In genomic region chr16:69088684-69089083, GRCh38 we compare ENCODE assay signal across 21 cellular contexts. TPM values are rescaled to one million over a fixed set of nuclear protein-coding genes. Genes with fewer than 3 reads are reported as not detected.
DNase-seq lines count a peak whose midpoint lies in the region; ATAC-seq, FAIRE-seq and TF ChIP-seq lines count a peak whose summit lies in the region.
"Had no signal": no experiment of that assay in that cellular context is flagged by ENCODE, and none has a peak within 500 bp of the region (broad histone marks: within the 10 kb centered on the region; RNA-seq: fewer than 3 reads in every experiment).

No MANE protein-coding gene starts in this region.

- no peak overlapping the region for H3K4me2 ChIP-seq in GM23338
- no peak overlapping the region for H3K4me2 ChIP-seq in K562 (ENCODE audit: insufficient read depth, low read length)
- no peak overlapping the region for H3K4me2 ChIP-seq in mesendoderm (ENCODE audit: low read length)

- H4K20me1 ChIP-seq in GM23338 (replicated peaks; ENCODE audit: insufficient read depth) (no peaks in the 10 kb centered on the region), K562 (replicated peaks; ENCODE audit: control insufficient read depth, insufficient read depth, low read length) (0 out of 2 replicates have a peak, but pooled peaks cover 10% of the 10 kb centered on the region)

- no peak overlapping the region for H3K27ac Mint-ChIP-seq in GM23338
- H3K27ac Mint-ChIP-seq: natural killer cell treated with Interleukin-12 subunit alpha and Interleukin-12 subunit beta and Interleukin-15 and Interleukin-18, amount 100 ng/mL, for 72 hours; stimulated activated naive CD8-positive, alpha-beta T cell treated with anti-CD3 and anti-CD28 coated beads, Interleukin-15, Interleukin-2, amounts not matched to agents 100 ng/mL and 50 ng/mL, for 24 hours had no signal

- peak overlapping the region; percentile 49 for H3K56ac ChIP-seq in mesendoderm (ENCODE audit: low read length)

- no peaks in the 10 kb centered on the region for H3K9me1 ChIP-seq in K562 (ENCODE audit: control insufficient read depth, insufficient read depth, low read length)

- no peak overlapping the region for H4K5ac ChIP-seq in mesendoderm (ENCODE audit: low read length)

- H4K8ac ChIP-seq in mesendoderm (ENCODE audit: low read depth, low read length), result no peak overlapping the region

- no peak overlapping the region for H3K23ac ChIP-seq in mesendoderm (ENCODE audit: low read length)

- in situ Hi-C loops in K562 (cut with MboI), result no loop called here

- TF ChIP-seq CTCF in C4-2B (conservative IDR thresholded peaks at IDR 0.05) (no peak), GM23338 (conservative IDR thresholded peaks at IDR 0.05; ENCODE audit: low read depth in 2 of 2) (no peak), K562 (IDR thresholded peaks at IDR 0.05 in 2 of 3, conservative IDR thresholded peaks at IDR 0.05 in 1 of 3; ENCODE audit: insufficient read depth in 2 of 3, low read depth in 1 of 3, low read length in 3 of 3) (no peak)

- no peak overlapping the region for H3K18ac ChIP-seq in mesendoderm (ENCODE audit: low read length)

- H2AK5ac ChIP-seq in mesendoderm (ENCODE audit: low read length), result no peak overlapping the region

- peaks cover 6% of the 10 kb centered on the region; the same call in 1 of the 2 replicates for H3K9me2 ChIP-seq in GM23338 (ENCODE audit: insufficient read depth)

- H3K36me3 ChIP-seq in GM23338 (ENCODE audit: insufficient read depth) (no peaks in the 10 kb centered on the region), K562 (ENCODE audit: control insufficient read depth, insufficient read depth, low read length) (no peaks in the 10 kb centered on the region), mesendoderm (ENCODE audit: control insufficient read depth, insufficient read depth, low read length) (no peaks in the 10 kb centered on the region)

- no peaks in the 10 kb centered on the region for H3K9me3 ChIP-seq in K562 (replicated peaks; ENCODE audit: control insufficient read depth, insufficient read depth, low read depth, low read length)
- H3K9me3 ChIP-seq: gastroesophageal sphincter, psoas muscle had no signal

- POLR2A ChIA-PET in K562 (lab: Yijun Ruan, JAX), result interaction anchor here (0.5 to 1.6 kb wide), 4 partner anchors 10 to 102 kb away, joined by 3 to 11 read pairs (median 4); no protein-coding TSS in a partner anchor

- H3K27me3 Mint-ChIP-seq in GM23338 (ENCODE audit: insufficient read depth, low read depth, poor library complexity), result peaks cover 10% of the 10 kb centered on the region
- H3K27me3 Mint-ChIP-seq: natural killer cell treated with Interleukin-12 subunit alpha and Interleukin-12 subunit beta and Interleukin-15 and Interleukin-18, amount 100 ng/mL, for 72 hours; stimulated activated naive CD8-positive, alpha-beta T cell treated with anti-CD3 and anti-CD28 coated beads, Interleukin-15, Interleukin-2, amounts not matched to agents 100 ng/mL and 50 ng/mL, for 24 hours had no signal

- H3K9me3 Mint-ChIP-seq in GM23338, result no peaks in the 10 kb centered on the region
- H3K9me3 Mint-ChIP-seq: natural killer cell treated with Interleukin-12 subunit alpha and Interleukin-12 subunit beta and Interleukin-15 and Interleukin-18, amount 100 ng/mL, for 72 hours; stimulated activated naive CD8-positive, alpha-beta T cell treated with anti-CD3 and anti-CD28 coated beads, Interleukin-15, Interleukin-2, amounts not matched to agents 100 ng/mL and 50 ng/mL, for 24 hours had no signal

- no peak overlapping the region for H2BK15ac ChIP-seq in mesendoderm (replicated peaks; ENCODE audit: low read depth)

- CTCF ChIA-PET in K562 (lab: Yijun Ruan, JAX; ENCODE audit: low intra/inter-chr PET ratio), result no interaction called here

- WGBS in K562 (ENCODE audit: insufficient coverage, low coverage, missing lambda C conversion rate), result 22% methylated on average over 4 of the region's 4 CpGs
- WGBS in mesendoderm (ENCODE audit: extremely low coverage, insufficient coverage, low lambda C conversion rate), result no CpG with 5 or more reads among the region's 4 CpGs

- H3K36me3 Mint-ChIP-seq in GM23338 (ENCODE audit: low read depth), result peaks cover 11% of the 10 kb centered on the region; the same call in 1 of the 3 replicates
- H3K36me3 Mint-ChIP-seq: natural killer cell treated with Interleukin-12 subunit alpha and Interleukin-12 subunit beta and Interleukin-15 and Interleukin-18, amount 100 ng/mL, for 72 hours had no signal

- FAIRE-seq in K562 (lab: Jason Lieb, UNC), result no peak
- FAIRE-seq: astrocyte, H54 had no signal

- no TSS peak for BruUV-seq in K562 (replicated peaks; lab: Mats Ljungman, UMichigan)

- H3K4me3 ChIP-seq in GM23338 (no peak overlapping the region), K562 (no peak overlapping the region), mesendoderm (ENCODE audit: low read length) (no peak overlapping the region)
- H3K4me3 ChIP-seq: gastroesophageal sphincter, psoas muscle, skin epidermis had no signal

- no peak for TF ChIP-seq POLR2A in K562 (conservative IDR thresholded peaks at IDR 0.05)

- H3K9ac ChIP-seq in K562 (ENCODE audit: insufficient read depth in 1 of 2, low read depth in 2 of 2, low read length in 2 of 2) (peak overlapping the region in 1 of 2 experiments; percentile 50; a peak in 1 of 4 replicates), mesendoderm (ENCODE audit: low read length) (no peak overlapping the region)

- H3K79me2 ChIP-seq in GM23338 (replicated peaks; ENCODE audit: insufficient read depth), result no peaks in the 10 kb centered on the region
- no peaks in the 10 kb centered on the region for H3K79me2 ChIP-seq in K562 (ENCODE audit: control insufficient read depth, insufficient read depth, low read length)
- no peaks in the 10 kb centered on the region for H3K79me2 ChIP-seq in mesendoderm (ENCODE audit: control insufficient read depth, insufficient read depth, low read length)

- peak overlapping the region; percentile 81; the same call in 1 of the 2 replicates for H2AFZ ChIP-seq in GM23338
- no peak overlapping the region for H2AFZ ChIP-seq in K562 (ENCODE audit: low read depth, low read length)

- TF ChIP-seq RAD21 in K562 (CRISPR knock-in tag; conservative IDR thresholded peaks at IDR 0.05 in 1 of 2, IDR thresholded peaks at IDR 0.05 in 1 of 2), result no peak

- no peak overlapping the region for H3K4ac ChIP-seq in mesendoderm (ENCODE audit: low read depth, low read length)

- H3K27me3 ChIP-seq in GM23338 (ENCODE audit: insufficient read depth), result no peaks in the 10 kb centered on the region
- H3K27me3 ChIP-seq in K562 (ENCODE audit: control insufficient read depth in 2 of 2, insufficient read depth in 2 of 2, low read length in 2 of 2), result peaks cover 13 to 28% of the 10 kb centered on the region in 2 experiments
- H3K27me3 ChIP-seq in mesendoderm (ENCODE audit: insufficient read depth, low read length, poor library complexity), result no peaks in the 10 kb centered on the region
- H3K27me3 ChIP-seq: gastroesophageal sphincter had no signal

- no peak overlapping the region for H2BK5ac ChIP-seq in mesendoderm (ENCODE audit: low read length)

- H3K4me1 Mint-ChIP-seq in GM23338, result peaks cover 35% of the 10 kb centered on the region

- ATAC-seq in GM23338 (no peak), K562 (no peak; the same call in 2 of the 3 replicates), HG02840 (IDR thresholded peaks at IDR 0.05; ENCODE audit: low FRiP score, unreplicated experiment) (no peak)
- ATAC-seq: Right ventricle myocardium inferior had no signal

- intact Hi-C loops in K562 (cut with micrococcal nuclease), result no loop called here

- no peak overlapping the region for H2BK120ac ChIP-seq in mesendoderm (ENCODE audit: low read depth, low read length)

- DNase-seq in GM23338 (ENCODE audit: low spot score) (no peak), K562 (ENCODE audit: extremely low read depth in 1 of 4, low spot score in 3 of 4) (no peak), mesendoderm (no peak), NCI-H2196 treated with DMSO at 0.1 percent for 48 hours (lab: John Stamatoyannopoulos, UW; ENCODE audit: unreplicated experiment) (no peak), cerebellar cortex (ENCODE audit: low spot score) (no peak), DMS53 (lab: John Stamatoyannopoulos, UW) (no peak)
- DNase-seq: activated CD4-positive, alpha-beta T cell treated with anti-CD3 and anti-CD28 coated beads for 4 hours; activated gamma-delta T cell; COR-L47; effector CD8-positive, alpha-beta T cell; NCI-H526; psoas muscle had no signal

- no peak for TF ChIP-seq EP300 in K562 (IDR thresholded peaks at IDR 0.05; ENCODE audit: low read length)

- H3K79me1 ChIP-seq in mesendoderm (ENCODE audit: low read length), result no peaks in the 10 kb centered on the region

- peaks cover 23% of the 10 kb centered on the region for H3K4me1 ChIP-seq in GM23338 (ENCODE audit: insufficient read depth)
- peaks cover 11 to 13% of the 10 kb centered on the region in 2 experiments for H3K4me1 ChIP-seq in K562 (replicated peaks in 1 of 2; ENCODE audit: control insufficient read depth in 2 of 2, insufficient read depth in 2 of 2, low read length in 2 of 2)
- H3K4me1 ChIP-seq in mesendoderm (ENCODE audit: control insufficient read depth, low read depth, low read length), result peaks cover 6% of the 10 kb centered on the region

- H3K4me3 Mint-ChIP-seq in GM23338, result no peak overlapping the region
- H3K4me3 Mint-ChIP-seq: natural killer cell treated with Interleukin-12 subunit alpha and Interleukin-12 subunit beta and Interleukin-15 and Interleukin-18, amount 100 ng/mL, for 72 hours; stimulated activated naive CD8-positive, alpha-beta T cell treated with anti-CD3 and anti-CD28 coated beads, Interleukin-15, Interleukin-2, amounts not matched to agents 100 ng/mL and 50 ng/mL, for 24 hours had no signal

- peaks cover 15% of the 10 kb centered on the region; the same call in 1 of the 2 replicates for H3F3A ChIP-seq in GM23338 (replicated peaks; ENCODE audit: low read depth)

- H3K27ac ChIP-seq in C4-2B, result peak overlapping the region; percentile 57
- 0 out of 2 replicates have a peak overlapping the region, but pooled peaks have one; percentile 55 for H3K27ac ChIP-seq in GM23338 (ENCODE audit: low read depth)
- no peak overlapping the region for H3K27ac ChIP-seq in K562 (ENCODE audit: extremely low read depth, low read depth, low read length)
- no peak overlapping the region for H3K27ac ChIP-seq in mesendoderm (ENCODE audit: low read depth, low read length)
- H3K27ac ChIP-seq: gastroesophageal sphincter, psoas muscle had no signal

RNA-seq across cellular contexts. Expression of gene HAS3, which starts 16.8 kb away (rescaled TPM):
- total RNA-seq in GM23338 (2014; rRNA removed; shearing (Covaris generic)), result 54.9 and 56.7 TPM in 2 replicates
- polyA plus RNA-seq in GM23338 (2016; fragmentation: Nextera tagmentation; extraction: Ambion mirVana) (7.3 TPM in 2 replicates), K562 (2011; rRNA removed) (0.22 and 0.29 TPM in 2 replicates), K562 (2014; fragmentation: Illumina TruSeq; extraction: Trizol) (0.18 and 0.19 TPM in 2 replicates), K562 (2014; fragmentation: Nextera tagmentation; extraction: Ambion mirVana) (under 1 TPM in 1 of 2 experiments, not detected in 1; 0.04 TPM), K562 (2014; rRNA removed) (0.12 and 0.13 TPM in 2 replicates)
- 0.88 and 1.3 TPM in 2 replicates for total RNA-seq in K562 (2011; cell fraction: chromatin; rRNA removed; ENCODE audit: low replicate concordance)
- total RNA-seq in K562 (2011; cell fraction: nucleolus; rRNA removed), result 0.92 and 1.2 TPM in 2 replicates
- total RNA-seq in K562 (2011; cell fraction: nucleoplasm; rRNA removed), result 0.53 and 1.2 TPM in 2 replicates
- total RNA-seq in K562 (2014; rRNA removed) (0.04 and 0.09 TPM in 2 replicates), K562 (2014; rRNA removed; fragmentation: Illumina TruSeq; extraction: Trizol) (0.07 and 0.10 TPM in 2 replicates), K562 (2015; rRNA removed; fragmentation: Illumina TruSeq; extraction: Trizol) (0.14 and 0.23 TPM in 2 replicates), K562 (2021) (0.33 and 0.38 TPM in 2 replicates)
- polyA plus RNA-seq in K562 (2011; cell fraction: cytosol; rRNA removed), result 0.19 and 0.49 TPM in 2 replicates
- 0.42 and 0.95 TPM in 2 replicates for polyA plus RNA-seq in K562 (2011; cell fraction: nucleus; rRNA removed)
- polyA plus RNA-seq in K562 (2012), result 0.21 and 0.29 TPM in 2 replicates
- 0.18 and 0.53 TPM in 2 replicates for polyA minus RNA-seq in K562 (2011; rRNA and poly(A)+ RNA removed)
- polyA minus RNA-seq in K562 (2011; cell fraction: cytosol; rRNA and poly(A)+ RNA removed), result not detected in 2 replicates
- 0.67 and 0.78 TPM in 2 replicates for polyA minus RNA-seq in K562 (2011; cell fraction: nucleus; rRNA and poly(A)+ RNA removed)
- polyA plus RNA-seq in mesendoderm (2013, experiment 1 of 2), result 12.0 TPM
- polyA plus RNA-seq in mesendoderm (2013, experiment 2 of 2), result 11.5 TPM

RNA-seq across cellular contexts. Expression of gene CHTF8, which starts 43.7 kb away (rescaled TPM):
- 147 and 155 TPM in 2 replicates for total RNA-seq in GM23338 (2014; rRNA removed; shearing (Covaris generic))
- 24.4 and 25.5 TPM in 2 replicates for polyA plus RNA-seq in GM23338 (2016; fragmentation: Nextera tagmentation; extraction: Ambion mirVana)
- 68.1 and 102 TPM in 2 replicates for total RNA-seq in K562 (2011; cell fraction: chromatin; rRNA removed; ENCODE audit: low replicate concordance)
- 51.5 and 64.2 TPM in 2 replicates for total RNA-seq in K562 (2011; cell fraction: nucleolus; rRNA removed)
- 54.0 and 55.2 TPM in 2 replicates for total RNA-seq in K562 (2011; cell fraction: nucleoplasm; rRNA removed)
- total RNA-seq in K562 (2014; rRNA removed), result 45.9 and 54.0 TPM in 2 replicates
- 99.5 and 108 TPM in 2 replicates for total RNA-seq in K562 (2014; rRNA removed; fragmentation: Illumina TruSeq; extraction: Trizol)
- 108 and 114 TPM in 2 replicates for total RNA-seq in K562 (2015; rRNA removed; fragmentation: Illumina TruSeq; extraction: Trizol)
- total RNA-seq in K562 (2021), result 115 and 118 TPM in 2 replicates
- 113 and 137 TPM in 2 replicates for polyA plus RNA-seq in K562 (2011; rRNA removed)
- 152 and 175 TPM in 2 replicates for polyA plus RNA-seq in K562 (2011; cell fraction: cytosol; rRNA removed)
- 68.8 and 84.4 TPM in 2 replicates for polyA plus RNA-seq in K562 (2011; cell fraction: nucleus; rRNA removed)
- 104 and 123 TPM in 2 replicates for polyA plus RNA-seq in K562 (2012)
- polyA plus RNA-seq in K562 (2014; fragmentation: Illumina TruSeq; extraction: Trizol), result 163 and 199 TPM in 2 replicates
- 10 to 100 TPM; 20.2 to 21.5 TPM for polyA plus RNA-seq in K562 (2014; fragmentation: Nextera tagmentation; extraction: Ambion mirVana)
- polyA plus RNA-seq in K562 (2014; rRNA removed), result 119 and 135 TPM in 2 replicates
- polyA minus RNA-seq in K562 (2011; rRNA and poly(A)+ RNA removed), result 72.2 and 93.8 TPM in 2 replicates
- 58.9 and 64.5 TPM in 2 replicates for polyA minus RNA-seq in K562 (2011; cell fraction: cytosol; rRNA and poly(A)+ RNA removed)
- 16.3 and 30.5 TPM in 2 replicates for polyA minus RNA-seq in K562 (2011; cell fraction: nucleus; rRNA and poly(A)+ RNA removed)
- polyA plus RNA-seq in mesendoderm (2013, experiment 1 of 2), result 88.0 TPM
- polyA plus RNA-seq in mesendoderm (2013, experiment 2 of 2), result 89.9 TPM

RNA-seq across cellular contexts. Expression of gene UTP4, which starts 43.8 kb away (rescaled TPM):
- total RNA-seq in GM23338 (2014; rRNA removed; shearing (Covaris generic)), result 66.6 and 76.7 TPM in 2 replicates
- polyA plus RNA-seq in GM23338 (2016; fragmentation: Nextera tagmentation; extraction: Ambion mirVana), result 63.2 TPM in 2 replicates
- 147 and 152 TPM in 2 replicates for total RNA-seq in K562 (2011; cell fraction: chromatin; rRNA removed; ENCODE audit: low replicate concordance)
- total RNA-seq in K562 (2011; cell fraction: nucleolus; rRNA removed), result 65.1 and 69.4 TPM in 2 replicates
- 79.9 and 80.1 TPM in 2 replicates for total RNA-seq in K562 (2011; cell fraction: nucleoplasm; rRNA removed)
- 46.1 and 51.8 TPM in 2 replicates for total RNA-seq in K562 (2014; rRNA removed)
- 49.8 and 53.7 TPM in 2 replicates for total RNA-seq in K562 (2014; rRNA removed; fragmentation: Illumina TruSeq; extraction: Trizol)
- 50.7 and 55.3 TPM in 2 replicates for total RNA-seq in K562 (2015; rRNA removed; fragmentation: Illumina TruSeq; extraction: Trizol)
- total RNA-seq in K562 (2021), result 140 and 145 TPM in 2 replicates
- 134 and 203 TPM in 2 replicates for polyA plus RNA-seq in K562 (2011; rRNA removed)
- polyA plus RNA-seq in K562 (2011; cell fraction: cytosol; rRNA removed), result 143 and 174 TPM in 2 replicates
- polyA plus RNA-seq in K562 (2011; cell fraction: nucleus; rRNA removed), result 104 TPM in 2 replicates
- polyA plus RNA-seq in K562 (2012), result 83.1 and 121 TPM in 2 replicates
- polyA plus RNA-seq in K562 (2014; fragmentation: Illumina TruSeq; extraction: Trizol), result 157 and 191 TPM in 2 replicates
- polyA plus RNA-seq in K562 (2014; fragmentation: Nextera tagmentation; extraction: Ambion mirVana), result 100 to 1,000 TPM; 152 to 195 TPM
- 116 and 138 TPM in 2 replicates for polyA plus RNA-seq in K562 (2014; rRNA removed)
- 216 and 350 TPM in 2 replicates for polyA minus RNA-seq in K562 (2011; rRNA and poly(A)+ RNA removed)
- polyA minus RNA-seq in K562 (2011; cell fraction: cytosol; rRNA and poly(A)+ RNA removed), result 68.4 and 96.7 TPM in 2 replicates
- polyA minus RNA-seq in K562 (2011; cell fraction: nucleus; rRNA and poly(A)+ RNA removed), result 32.4 and 52.9 TPM in 2 replicates
- 80.1 TPM for polyA plus RNA-seq in mesendoderm (2013, experiment 1 of 2)
- 82.8 TPM for polyA plus RNA-seq in mesendoderm (2013, experiment 2 of 2)

Comparison
In these comparisons a context has a peak if more than half of its experiments do, and no peak if none do; other contexts are left out.
1. H3K27ac ChIP-seq: peak in C4-2B (single experiment) and GM23338 (single experiment); none in K562 (single experiment) and mesendoderm (single experiment).
2. RNA of gene HAS3, which starts 16.8 kb away (total RNA-seq): 54.9 to 56.7 TPM in GM23338; 0.04 to 1.3 TPM in K562; every median in the first group is over 10 times any median in the second.